In the genomic region with DNA sequence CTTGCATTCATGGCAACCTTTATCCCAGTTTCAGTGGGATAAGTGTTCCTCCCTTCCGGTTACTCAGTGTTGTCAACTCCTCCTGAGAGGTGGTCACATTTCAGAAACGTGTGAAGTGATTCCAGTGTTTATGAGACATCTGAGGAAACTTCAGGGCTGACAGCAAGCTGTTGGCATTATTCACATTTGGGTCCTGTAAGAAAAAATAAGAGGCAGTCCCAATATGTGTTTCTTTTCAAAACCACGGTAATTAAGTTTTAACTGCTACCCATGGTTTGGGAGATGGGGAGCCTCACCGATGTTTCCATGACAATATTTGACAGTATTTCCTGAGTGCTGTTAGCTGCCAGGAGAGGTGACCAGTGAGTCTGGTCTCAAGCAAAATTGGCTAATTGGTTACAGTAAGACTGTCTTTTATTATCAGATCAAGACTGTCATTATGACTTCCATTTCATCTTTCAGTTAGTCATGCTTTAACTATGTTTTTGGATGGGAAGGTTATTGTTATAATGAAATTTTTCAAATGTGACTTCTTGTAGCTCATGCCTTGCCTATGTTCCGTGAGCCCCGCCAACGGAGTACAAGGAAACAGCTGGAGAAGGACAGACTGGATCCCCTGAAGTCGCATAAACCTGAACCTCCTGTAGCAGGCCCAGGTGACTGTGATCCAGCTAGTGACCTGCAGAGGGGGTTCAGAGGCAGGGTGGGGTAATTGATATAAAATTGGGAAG, we compare ENCODE assay signal across 16 cellular contexts.
DNase-seq lines count a peak whose midpoint lies in the region; ATAC-seq and TF ChIP-seq lines count a peak whose summit lies in the region.
"Had no signal": no experiment of that assay in that cellular context is flagged by ENCODE, and none has a peak within 500 bp of the region (broad histone marks: within the 10 kb centered on the region; RNA-seq: fewer than 3 reads in every experiment).

No MANE protein-coding gene starts in this region.

- peak; percentile 42 for DNase-seq in LHCN-M2 (ENCODE audit: low read depth)
- peak; percentile 51 to 84 for DNase-seq in cardiac fibroblast (ENCODE audit: low read depth in 2 of 2)
- DNase-seq in osteoblast (ENCODE audit: insufficient read length, low spot score, missing footprints), result no peak
- no peak for DNase-seq in T-helper 2 cell treated with Interferon-gamma antibody and Interleukin-4, amounts not matched to agents 5 μg/mL and 100 μg/mL, for 36 hours (ENCODE audit: low spot score)
- no peak for DNase-seq in anterior cingulate cortex (lab: John Stamatoyannopoulos, UW)
- no peak for DNase-seq in cerebellar nuclear complex (lab: John Stamatoyannopoulos, UW)
- DNase-seq: adrenal gland, heart left ventricle, kidney, mesendoderm, NCI-H1048, Peyer's patch had no signal

- H3K9me3 ChIP-seq in BLaER1 treated with 17β-estradiol and CSF1 and Interleukin-3, amounts not matched to agents 10 nM and 100 nM (replicated peaks in 1 of 11), result no peaks in the 10 kb centered on the region; a peak in 1 of 22 replicates
- H3K9me3 ChIP-seq in osteoblast (ENCODE audit: low read depth, low read length), result no peaks in the 10 kb centered on the region
- H3K9me3 ChIP-seq: adrenal gland, heart left ventricle, Peyer's patch had no signal

- peaks cover 27 to 81% (median 62%) of the 10 kb centered on the region in 10 experiments for H3K4me1 ChIP-seq in BLaER1 treated with 17β-estradiol and CSF1 and Interleukin-3, amounts not matched to agents 10 nM and 100 nM
- H3K4me1 ChIP-seq in osteoblast (ENCODE audit: insufficient read depth, low read length), result peaks cover 55% of the 10 kb centered on the region
- H3K4me1 ChIP-seq: adrenal gland, Peyer's patch had no signal

- no peaks in the 10 kb centered on the region for H4K20me1 ChIP-seq in BLaER1 treated with 17β-estradiol and CSF1 and Interleukin-3, amounts not matched to agents 10 nM and 100 nM
- no peaks in the 10 kb centered on the region for H4K20me1 ChIP-seq in osteoblast (ENCODE audit: insufficient read depth, low read length)

- H3K27ac ChIP-seq in BLaER1 treated with 17β-estradiol and CSF1 and Interleukin-3, amounts not matched to agents 10 nM and 100 nM, result peak overlapping the region in 8 of 11 experiments; percentile 88 to 98 (median 92); a peak in 16 of 22 replicates
- peak overlapping the region; percentile 85 for H3K27ac ChIP-seq in osteoblast (ENCODE audit: low read depth, low read length)
- H3K27ac ChIP-seq: adrenal gland, heart left ventricle, Peyer's patch had no signal

- no peak for TF ChIP-seq CTCF in cardiac fibroblast (IDR thresholded peaks at IDR 0.05; ENCODE audit: low read depth, low read length)
- TF ChIP-seq CTCF in osteoblast (IDR thresholded peaks at IDR 0.05; ENCODE audit: extremely low read depth, low read depth, low read length), result no peak

- H2AFZ ChIP-seq in osteoblast (ENCODE audit: low read length), result no peak overlapping the region

- peaks cover 0 to 20% (median 0%) of the 10 kb centered on the region in 11 experiments; a peak in 4 of 22 replicates for H3K27me3 ChIP-seq in BLaER1 treated with 17β-estradiol and CSF1 and Interleukin-3, amounts not matched to agents 10 nM and 100 nM
- no peaks in the 10 kb centered on the region for H3K27me3 ChIP-seq in osteoblast (ENCODE audit: insufficient read depth, low read length)
- H3K27me3 ChIP-seq: adrenal gland, heart left ventricle, Peyer's patch had no signal

- H3K4me3 Mint-ChIP-seq in T-helper 2 cell treated with Interferon-gamma antibody and Interleukin-4, amounts not matched to agents 5 μg/mL and 100 μg/mL, for 36 hours, result no peak overlapping the region

- H3K27ac Mint-ChIP-seq in T-helper 2 cell treated with Interferon-gamma antibody and Interleukin-4, amounts not matched to agents 5 μg/mL and 100 μg/mL, for 36 hours, result no peak overlapping the region
- H3K27ac Mint-ChIP-seq: activated T-helper 2 cell treated with anti-CD3 and anti-CD28 coated beads, Interferon-gamma antibody, Interleukin-2, Interleukin-4, amounts not matched to agents 10 μg/mL and 5 μg/mL and 100 μg/mL, durations not matched to agents 14 hours and 24 hours and 36 hours had no signal

- no peaks in the 10 kb centered on the region for H3K9me3 Mint-ChIP-seq in T-helper 2 cell treated with Interferon-gamma antibody and Interleukin-4, amounts not matched to agents 5 μg/mL and 100 μg/mL, for 36 hours
- H3K9me3 Mint-ChIP-seq: activated T-helper 2 cell treated with anti-CD3 and anti-CD28 coated beads, Interferon-gamma antibody, Interleukin-2, Interleukin-4, amounts not matched to agents 10 μg/mL and 5 μg/mL and 100 μg/mL, durations not matched to agents 14 hours and 24 hours and 36 hours; natural killer cell treated with Interleukin-12 subunit alpha and Interleukin-12 subunit beta and Interleukin-15 and Interleukin-18, amount 100 ng/mL, for 72 hours had no signal

- H3K36me3 Mint-ChIP-seq in T-helper 2 cell treated with Interferon-gamma antibody and Interleukin-4, amounts not matched to agents 5 μg/mL and 100 μg/mL, for 36 hours (ENCODE audit: low read depth), result peaks cover 29% of the 10 kb centered on the region

- peaks cover 28% of the 10 kb centered on the region for H3K4me1 Mint-ChIP-seq in T-helper 2 cell treated with Interferon-gamma antibody and Interleukin-4, amounts not matched to agents 5 μg/mL and 100 μg/mL, for 36 hours (ENCODE audit: low read depth)

- H3K36me3 ChIP-seq in BLaER1 treated with 17β-estradiol and CSF1 and Interleukin-3, amounts not matched to agents 10 nM and 100 nM, result peaks cover 21 to 60% (median 36%) of the 10 kb centered on the region in 11 experiments
- H3K36me3 ChIP-seq in osteoblast (ENCODE audit: insufficient read depth, low read length), result peaks cover 16% of the 10 kb centered on the region

- no peak for ATAC-seq in GM21723 (IDR thresholded peaks at IDR 0.05; ENCODE audit: unreplicated experiment)
- ATAC-seq: heart left ventricle had no signal

- no peak overlapping the region for H3K4me3 ChIP-seq in BLaER1 treated with 17β-estradiol and CSF1 and Interleukin-3, amounts not matched to agents 10 nM and 100 nM
- no peak overlapping the region for H3K4me3 ChIP-seq in cardiac fibroblast (replicated peaks in 1 of 2; ENCODE audit: low read depth in 2 of 2, low read length in 2 of 2)
- no peak overlapping the region for H3K4me3 ChIP-seq in osteoblast (ENCODE audit: insufficient read depth, low read length)
- H3K4me3 ChIP-seq: adrenal gland, heart left ventricle, Peyer's patch had no signal

- H3K9ac ChIP-seq in BLaER1 treated with 17β-estradiol and CSF1 and Interleukin-3, amounts not matched to agents 10 nM and 100 nM, result no peak overlapping the region; a peak in 2 of 22 replicates

- H3K4me2 ChIP-seq in BLaER1 treated with 17β-estradiol and CSF1 and Interleukin-3, amounts not matched to agents 10 nM and 100 nM, result peak overlapping the region in 8 of 11 experiments; percentile 1 to 89 (median 82); a peak in 14 of 22 replicates
- peak overlapping the region; percentile 29 for H3K4me2 ChIP-seq in osteoblast (ENCODE audit: insufficient read depth, low read length)

- no peaks in the 10 kb centered on the region for H3K27me3 Mint-ChIP-seq in T-helper 2 cell treated with Interferon-gamma antibody and Interleukin-4, amounts not matched to agents 5 μg/mL and 100 μg/mL, for 36 hours (ENCODE audit: low read depth)
- H3K27me3 Mint-ChIP-seq: natural killer cell treated with Interleukin-12 subunit alpha and Interleukin-12 subunit beta and Interleukin-15 and Interleukin-18, amount 100 ng/mL, for 72 hours had no signal

- no peaks in the 10 kb centered on the region for H3K79me2 ChIP-seq in osteoblast (ENCODE audit: insufficient read depth, low read length)

Comparison
In these comparisons a context has a peak if more than half of its experiments do, and no peak if none do; other contexts are left out.
1. DNase-seq: peak in LHCN-M2 (single experiment) and cardiac fibroblast (2 of 2); none in osteoblast (single experiment), T-helper 2 cell treated with Interferon-gamma antibody and Interleukin-4, amounts not matched to agents 5 μg/mL and 100 μg/mL, for 36 hours (single experiment), anterior cingulate cortex (0 of 58) and cerebellar nuclear complex (0 of 2).